In the genomic region with DNA sequence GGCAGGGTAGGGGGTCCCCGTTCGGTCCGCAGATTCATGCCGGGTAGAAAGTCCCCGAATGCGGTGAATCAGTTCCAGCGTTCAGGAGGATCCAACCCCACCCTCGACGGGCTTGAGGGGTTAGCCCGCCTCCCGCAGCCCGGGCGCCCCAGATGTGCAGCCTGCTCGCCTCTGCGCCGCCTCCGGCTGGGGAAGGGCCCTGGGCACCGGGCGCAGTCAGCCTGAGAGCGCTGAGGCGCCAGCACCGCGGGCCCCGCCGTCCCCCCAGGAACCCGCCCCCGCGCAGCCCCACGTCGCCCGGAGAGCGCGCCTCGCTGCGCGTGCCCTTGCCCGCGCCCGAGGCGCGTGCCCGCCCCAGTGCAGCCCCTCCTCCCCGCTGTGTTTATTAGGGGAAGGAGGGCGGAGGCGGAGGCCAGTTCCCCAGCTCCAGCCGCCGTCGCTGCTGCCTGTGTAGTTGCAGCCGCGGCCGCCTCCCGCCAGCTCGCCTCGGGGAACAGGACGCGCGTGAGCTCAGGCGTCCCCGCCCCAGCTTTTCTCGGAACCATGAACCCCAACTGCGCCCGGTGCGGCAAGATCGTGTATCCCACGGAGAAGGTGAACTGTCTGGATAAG, we compare ENCODE assay signal across 8 cellular contexts. TPM values are rescaled to one million over a fixed set of nuclear protein-coding genes. Genes with fewer than 3 reads are reported as not detected.
A peak's percentile ranks its signal among the peaks of the same experiment; 100 is the strongest.
DNase-seq lines count a peak whose midpoint lies in the region; ATAC-seq, FAIRE-seq and TF ChIP-seq lines count a peak whose summit lies in the region.

Gene LASP1, plus strand, starts transcription at position 412 of the 612 bp plus-strand sequence. Its CDS starts 132 bp downstream, at position 544.

- peaks cover 22% of the 10 kb centered on the region for H4K20me1 ChIP-seq in keratinocyte (ENCODE audit: control insufficient read depth, extremely low read depth, insufficient read depth, low read length)

- peak within 1 kb of the TSS; percentile 81 for H3K27ac ChIP-seq in keratinocyte (ENCODE audit: control insufficient read depth, insufficient read depth, low read length)

- H3K9me3 ChIP-seq in keratinocyte (ENCODE audit: control insufficient read depth, low read depth, low read length): no peaks in the 10 kb centered on the region

- ATAC-seq in HG03097 (IDR thresholded peaks at IDR 0.05; ENCODE audit: low FRiP score, unreplicated experiment): peak; percentile 30
- ATAC-seq in activated CD4-positive, CD25-positive, alpha-beta regulatory T cell treated with anti-CD3 and anti-CD28 coated beads, Interleukin-2, amount 50 U/mL, for 24 hours: peak; percentile 66 to 71

- H3K79me2 ChIP-seq in keratinocyte (ENCODE audit: control insufficient read depth, insufficient read depth, low read length): peaks cover 48% of the 10 kb centered on the region

- H3K4me2 ChIP-seq in keratinocyte (ENCODE audit: control insufficient read depth, extremely low read depth, insufficient read depth, low read depth, low read length): peak within 1 kb of the TSS; percentile 99

- dilution Hi-C loops in keratinocyte (cut with MboI; ENCODE audit: extremely low pct_ligation_motif_present, low sequenced_read_pairs): no loop called here

- peak within 1 kb of the TSS; percentile 87 to 95 (median 87) for H3K4me3 ChIP-seq in keratinocyte (ENCODE audit: control insufficient read depth in 2 of 3, extremely low read depth in 1 of 3, insufficient read depth in 2 of 3, low read depth in 1 of 3, low read length in 3 of 3)

- H2AFZ ChIP-seq in keratinocyte (ENCODE audit: control insufficient read depth, low read length): peak within 1 kb of the TSS; percentile 74

- peak; percentile 96 for TF ChIP-seq POLR2A in GM18526 (IDR thresholded peaks at IDR 0.05; ENCODE audit: extremely low read depth, insufficient read length)

- peak within 1 kb of the TSS; percentile 88 for H3K9ac ChIP-seq in keratinocyte (ENCODE audit: control insufficient read depth, extremely low read depth, insufficient read depth, low read length)

- peaks cover 2% of the 10 kb centered on the region for H3K9me1 ChIP-seq in keratinocyte (ENCODE audit: control insufficient read depth, extremely low read depth, insufficient read depth, low read length)

- peaks cover 50% of the 10 kb centered on the region for H3K4me1 ChIP-seq in keratinocyte (ENCODE audit: control insufficient read depth, extremely low read depth, insufficient read depth, low read length)

- no peak for FAIRE-seq in keratinocyte (lab: Jason Lieb, UNC)

- peak; percentile 77 for DNase-seq in A172 (ENCODE audit: low spot score)
- peak; percentile 90 for DNase-seq in NCI-H226
- DNase-seq in central memory CD4-positive, alpha-beta T cell: peak; percentile 84
- DNase-seq in keratinocyte (ENCODE audit: low read depth, low spot score): no peak
- DNase-seq in stimulated activated CD4-positive, alpha-beta T cell treated with anti-CD3 and anti-CD28 coated beads, Interleukin-15, amount 100 ng/mL, for 1 hour (ENCODE audit: low read depth in 1 of 2, low spot score in 1 of 2): peak; percentile 74 to 78

- H3K36me3 ChIP-seq in keratinocyte (ENCODE audit: control insufficient read depth in 2 of 2, extremely low read depth in 1 of 2, insufficient read depth in 2 of 2, low read length in 2 of 2): peaks cover 14 to 16% of the 10 kb centered on the region in 2 experiments

- no peak for TF ChIP-seq CTCF in keratinocyte (optimal IDR thresholded peaks at IDR 0.05 in 1 of 3, IDR thresholded peaks at IDR 0.05 in 1 of 3, conservative IDR thresholded peaks at IDR 0.05 in 1 of 3; ENCODE audit: extremely low read depth in 1 of 3, insufficient read depth in 2 of 3, low read length in 3 of 3)

- no peaks in the 10 kb centered on the region for H3K27me3 ChIP-seq in keratinocyte (ENCODE audit: control insufficient read depth, extremely low read depth, insufficient read depth, low read length)

RNA-seq across cellular contexts. Expression of gene LASP1, which starts in this region (rescaled TPM):
- 248 and 270 TPM in 2 replicates for total RNA-seq in A172 (2014; rRNA removed; shearing (Covaris generic))
- polyA plus RNA-seq in keratinocyte: 72.5 to 117 TPM (median 88.1 TPM) in 3 replicates
- 60.3 TPM for polyA plus RNA-seq in keratinocyte (2011; ENCODE audit: low read depth)
- polyA plus RNA-seq in keratinocyte (2011; cell fraction: cytosol; rRNA removed): 84.7 and 110 TPM in 2 replicates
- polyA plus RNA-seq in keratinocyte (2011; cell fraction: nucleus; rRNA removed): 103 and 116 TPM in 2 replicates
- 51.4 and 174 TPM in 2 replicates for polyA plus RNA-seq in keratinocyte (2012; ENCODE audit: low replicate concordance)
- polyA minus RNA-seq in keratinocyte: 134 to 233 TPM (median 138 TPM) in 3 replicates
- 335 TPM for polyA minus RNA-seq in keratinocyte (2011; cell fraction: cytosol; rRNA and poly(A)+ RNA removed)
- 76.9 and 90.5 TPM in 2 replicates for polyA minus RNA-seq in keratinocyte (2011; cell fraction: nucleus; rRNA and poly(A)+ RNA removed)
